Comparison of ENCODE assay signal across 8 cellular contexts in the genomic region with DNA sequence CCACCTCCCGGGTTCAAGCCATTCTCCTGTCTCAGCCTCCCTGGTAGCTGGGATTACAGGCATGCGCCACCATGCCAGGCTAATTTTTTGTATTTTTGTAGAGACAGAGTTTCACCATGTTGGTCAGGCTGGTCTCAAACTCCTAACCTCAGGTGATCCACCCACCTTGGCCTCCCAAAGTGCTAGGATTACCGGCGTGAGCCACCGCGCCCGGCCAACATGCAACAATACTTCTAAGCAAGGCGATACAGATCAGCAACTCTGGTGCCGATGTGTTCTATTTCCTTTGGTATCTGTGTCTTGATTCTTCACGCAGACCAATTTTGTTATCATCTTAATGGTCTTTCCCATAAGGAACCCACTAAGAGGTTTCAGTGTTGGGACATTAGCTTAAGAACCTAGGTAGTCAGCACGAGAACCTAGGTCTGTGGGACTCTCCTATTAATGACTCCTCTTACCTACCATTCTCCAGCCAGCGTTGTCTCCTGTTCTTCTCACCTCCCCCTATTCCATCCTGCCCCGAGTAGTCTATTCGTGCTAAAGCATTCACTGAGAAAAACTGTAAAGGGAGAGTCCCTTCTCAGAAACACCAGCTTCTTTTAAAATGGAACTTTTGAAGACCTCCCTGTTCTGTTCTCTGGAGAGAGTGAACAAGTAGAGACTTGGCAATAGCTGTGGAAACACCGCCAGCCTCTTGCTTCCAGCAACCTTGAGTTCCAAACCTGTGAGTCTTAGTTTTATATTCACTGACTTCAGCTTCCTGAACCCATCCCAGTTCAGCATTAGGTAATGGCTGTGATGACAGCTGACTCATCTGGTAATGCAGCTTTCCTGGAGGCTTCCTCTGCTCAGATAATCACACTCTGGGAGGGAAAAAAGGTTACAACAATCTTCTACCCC.
A peak's percentile ranks its signal among the peaks of the same experiment; 100 is the strongest.
DNase-seq lines count a peak whose midpoint lies in the region; ATAC-seq and TF ChIP-seq lines count a peak whose summit lies in the region.

No MANE protein-coding gene starts in this region.

- peak overlapping the region; percentile 92 for H3K27ac Mint-ChIP-seq in HFFc6

- H3K9me3 ChIP-seq in thymus (ENCODE audit: control insufficient read depth) (no peaks in the 10 kb centered on the region), thyroid gland (no peaks in the 10 kb centered on the region)

- peaks cover 42% of the 10 kb centered on the region for H3K36me3 Mint-ChIP-seq in HFFc6 (ENCODE audit: low read depth)

- H3K27ac ChIP-seq in thymus (ENCODE audit: low read depth), result peak overlapping the region; percentile 81
- no peak overlapping the region for H3K27ac ChIP-seq in thyroid gland

- H3K4me3 ChIP-seq in astrocyte of the cerebellum (ENCODE audit: low read depth, low read length) (no peak overlapping the region), thymus (ENCODE audit: low read length) (no peak overlapping the region), thyroid gland (replicated peaks in 1 of 3) (no peak overlapping the region)

- intact Hi-C loops in thyroid gland (cut with DNase I), result no loop called here

- in situ Hi-C loops in astrocyte of the cerebellum (cut with HindIII; ENCODE audit: low sequenced_read_pairs), result no loop called here

- WGBS in thymus, result 96% methylated on average over 15 of the region's 15 CpGs
- 89 to 91% methylated on average over 15 of the region's 15 CpGs for WGBS in thyroid gland, 2 donors

- no peak for TF ChIP-seq POLR2A in thyroid gland (IDR thresholded peaks at IDR 0.05)

- no peak for ATAC-seq in GM19397 (IDR thresholded peaks at IDR 0.05; ENCODE audit: unreplicated experiment)

- peaks cover 60% of the 10 kb centered on the region for H3K4me1 Mint-ChIP-seq in HFFc6 (ENCODE audit: low read depth)

- H3K27me3 ChIP-seq in thymus (ENCODE audit: control insufficient read depth, insufficient read depth), result no peaks in the 10 kb centered on the region
- no peaks in the 10 kb centered on the region for H3K27me3 ChIP-seq in thyroid gland

- H3K36me3 ChIP-seq in thymus (ENCODE audit: control insufficient read depth, insufficient read depth) (no peaks in the 10 kb centered on the region), thyroid gland (no peaks in the 10 kb centered on the region)

- peak overlapping the region; percentile 77 for H3K4me3 Mint-ChIP-seq in HFFc6

- TF ChIP-seq CTCF in HFFc6 (IDR thresholded peaks at IDR 0.05) (no peak), astrocyte of the cerebellum (IDR thresholded peaks at IDR 0.05; ENCODE audit: low read depth, low read length, missing control alignments) (no peak), thyroid gland (IDR thresholded peaks at IDR 0.05) (no peak)

- H3K9me3 Mint-ChIP-seq in HFFc6, result peaks cover 11% of the 10 kb centered on the region; the same call in 1 of the 2 replicates

- peaks cover 1% of the 10 kb centered on the region; the same call in 1 of the 2 replicates for H3K27me3 Mint-ChIP-seq in HFFc6 (ENCODE audit: insufficient read depth)

- H3K4me1 ChIP-seq in thymus (ENCODE audit: control insufficient read depth, insufficient read depth, low read length) (no peaks in the 10 kb centered on the region), thyroid gland (no peaks in the 10 kb centered on the region)

- DNase-seq in HFFc6 (peak; percentile 98), astrocyte of the cerebellum (ENCODE audit: low read depth) (peak; percentile 91), kidney glomerular epithelial cell (lab: John Stamatoyannopoulos, UW) (peak; percentile 95), NCI-H1105 treated with DMSO at 0.1 percent for 48 hours (lab: John Stamatoyannopoulos, UW) (no peak), NCI-H1048 (lab: John Stamatoyannopoulos, UW) (no peak), thyroid gland (no peak)

Comparison
In these comparisons a context has a peak if more than half of its experiments do, and no peak if none do; other contexts are left out.
1. DNase-seq: peak in HFFc6 (single experiment), astrocyte of the cerebellum (single experiment) and kidney glomerular epithelial cell (single experiment); none in NCI-H1105 treated with DMSO at 0.1 percent for 48 hours (single experiment), NCI-H1048 (single experiment) and thyroid gland (0 of 2).